Comparison of ENCODE assay signal across 8 cellular contexts in the genomic region with DNA sequence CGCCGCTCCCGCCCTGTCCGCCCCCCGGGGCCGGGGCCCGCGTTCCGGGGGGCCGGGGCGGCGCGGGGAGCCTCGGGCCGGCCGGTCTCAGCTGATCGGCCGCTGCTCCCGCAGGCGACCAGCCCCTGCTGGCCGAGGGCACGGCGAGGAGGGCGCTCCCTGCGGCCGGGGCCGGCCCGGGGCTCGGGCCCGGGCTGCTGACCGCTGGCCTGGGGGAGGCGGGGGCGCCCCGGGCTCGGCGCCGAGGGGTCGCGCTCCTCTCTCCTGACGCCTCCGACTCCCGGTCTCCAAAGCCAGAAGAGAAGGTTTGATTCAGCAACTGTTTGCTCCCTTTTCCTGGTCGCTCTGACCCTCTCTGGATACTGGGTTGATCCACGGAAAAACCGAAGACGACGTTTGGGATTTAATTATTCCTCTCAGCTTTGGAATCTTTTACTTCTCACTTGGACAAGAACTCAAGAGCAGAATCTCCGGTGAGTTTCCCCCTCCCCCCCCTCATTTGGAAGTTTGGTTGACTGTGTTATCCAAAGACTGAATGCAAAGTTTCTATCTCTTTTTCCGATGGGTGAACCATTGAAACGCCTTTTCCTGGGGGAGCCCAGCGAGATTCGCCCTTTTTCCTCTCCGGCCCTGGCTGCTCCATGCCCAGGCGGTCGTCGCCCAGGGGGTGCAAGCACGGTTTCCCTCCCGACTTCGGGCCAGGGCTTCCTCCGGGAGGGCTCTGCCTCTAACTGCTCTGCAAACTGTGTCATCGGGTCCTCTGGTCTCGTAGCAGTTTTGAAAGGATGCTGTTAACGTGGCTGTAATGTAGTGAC. TPM values are rescaled to one million over a fixed set of nuclear protein-coding genes. Genes with fewer than 3 reads are reported as not detected.
DNase-seq lines count a peak whose midpoint lies in the region; ATAC-seq and TF ChIP-seq lines count a peak whose summit lies in the region.

No MANE protein-coding gene starts in this region.

- CTCF ChIA-PET in CD4-positive, alpha-beta memory T cell (lab: Charles Lee; ENCODE audit: partially characterized antibody): interaction anchor here (1.0 to 1.4 kb wide), 2 partner anchors 37 to 120 kb away, joined by 3 to 6 read pairs; no protein-coding TSS in a partner anchor

- H3K4me3 ChIP-seq in CD4-positive, alpha-beta memory T cell (ENCODE audit: low read length in 2 of 2): peak overlapping the region; percentile 60 to 97
- H3K4me3 ChIP-seq in WI38 (ENCODE audit: low read depth, low read length): peak overlapping the region; percentile 88
- H3K4me3 ChIP-seq in effector memory CD4-positive, alpha-beta T cell (ENCODE audit: insufficient read depth, low read depth, low read length, poor library complexity, severe bottlenecking): peak overlapping the region; percentile 90
- peak overlapping the region; percentile 87 to 91 for H3K4me3 ChIP-seq in testis

- peak overlapping the region; percentile 63 for H3K27ac ChIP-seq in CD4-positive, alpha-beta memory T cell (ENCODE audit: low read depth, low read length)
- peak overlapping the region; percentile 77 for H3K27ac ChIP-seq in effector memory CD4-positive, alpha-beta T cell (ENCODE audit: insufficient read depth, low read length, poor library complexity, severe bottlenecking)
- peak overlapping the region; percentile 99 to 100 for H3K27ac ChIP-seq in testis

- peak in 4 of 5 donors; percentile 23 to 49 (median 28) for DNase-seq in CD4-positive, alpha-beta memory T cell
- DNase-seq in GM19238 (ENCODE audit: insufficient read length, low spot score): peak; percentile 32
- DNase-seq in effector memory CD4-positive, alpha-beta T cell: no peak
- DNase-seq in mesothelial cell of epicardium (ENCODE audit: low spot score in 2 of 2, unreplicated experiment in 2 of 2): peak in 1 of 2 experiments; percentile 43
- DNase-seq in testis: peak; percentile 59
- no peak for DNase-seq in SIG-M5 treated with dmso at 0.1 percent for 504 hours (lab: John Stamatoyannopoulos, UW; ENCODE audit: unreplicated experiment)

- no peaks in the 10 kb centered on the region for H3K27me3 Mint-ChIP-seq in CD4-positive, alpha-beta memory T cell
- H3K27me3 Mint-ChIP-seq in mesothelial cell of epicardium (ENCODE audit: low read depth): no peaks in the 10 kb centered on the region

- H3K9me3 ChIP-seq in CD4-positive, alpha-beta memory T cell (ENCODE audit: control insufficient read depth in 1 of 2, low read length in 2 of 2): no peaks in the 10 kb centered on the region
- no peaks in the 10 kb centered on the region for H3K9me3 ChIP-seq in effector memory CD4-positive, alpha-beta T cell (ENCODE audit: control insufficient read depth, low read length)
- H3K9me3 ChIP-seq in testis: no peaks in the 10 kb centered on the region

- ATAC-seq in HG03520 (IDR thresholded peaks at IDR 0.05; ENCODE audit: unreplicated experiment): peak; percentile 13

- peaks cover 13 to 40% (median 27%) of the 10 kb centered on the region in 4 donors for H3K4me1 Mint-ChIP-seq in CD4-positive, alpha-beta memory T cell
- peaks cover 43% of the 10 kb centered on the region for H3K4me1 Mint-ChIP-seq in mesothelial cell of epicardium

- no peaks in the 10 kb centered on the region for H3K9me3 Mint-ChIP-seq in CD4-positive, alpha-beta memory T cell
- H3K9me3 Mint-ChIP-seq in mesothelial cell of epicardium: no peaks in the 10 kb centered on the region

- intact Hi-C loops in CD4-positive, alpha-beta memory T cell (cut with micrococcal nuclease): loop anchor here (1.0 to 5.0 kb wide), 4 partner anchors 38 to 162 kb away; partner anchors contain the start of gene PC
- intact Hi-C loops in testis (cut with DNase I; ENCODE audit: low total_unique reads): no loop called here

- POLR2A ChIA-PET in CD4-positive, alpha-beta memory T cell (lab: Charles Lee; ENCODE audit: partially characterized antibody): interaction anchor here (0.6 to 2.7 kb wide), 13 partner anchors 8 to 1986 kb away, joined by 3 to 22 read pairs (median 3); partner anchors contain the start of genes PC, POLD4 and SYVN1

- H3K36me3 ChIP-seq in CD4-positive, alpha-beta memory T cell (ENCODE audit: insufficient read depth, low read length): no peaks in the 10 kb centered on the region
- no peaks in the 10 kb centered on the region for H3K36me3 ChIP-seq in effector memory CD4-positive, alpha-beta T cell (ENCODE audit: control insufficient read depth, insufficient read depth, low read length)
- no peaks in the 10 kb centered on the region for H3K36me3 ChIP-seq in testis (ENCODE audit: low read depth, missing control alignments)

- peak overlapping the region; percentile 94 to 99 (median 97) for H3K4me3 Mint-ChIP-seq in CD4-positive, alpha-beta memory T cell
- peak overlapping the region; percentile 99 for H3K4me3 Mint-ChIP-seq in mesothelial cell of epicardium

- WGBS in testis, 2 donors: 0 to 1% methylated on average over 21 to 55 of the region's 63 CpGs

- TF ChIP-seq CTCF in WI38 (IDR thresholded peaks at IDR 0.05; ENCODE audit: low read depth, low read length) (no peak), mesothelial cell of epicardium (IDR thresholded peaks at IDR 0.05; ENCODE audit: unreplicated experiment) (no peak), testis (IDR thresholded peaks at IDR 0.05) (no peak)

- peaks cover 35% of the 10 kb centered on the region for H3K4me1 ChIP-seq in CD4-positive, alpha-beta memory T cell (ENCODE audit: insufficient read depth, low read length)
- H3K4me1 ChIP-seq in effector memory CD4-positive, alpha-beta T cell (ENCODE audit: control insufficient read depth, insufficient read depth, low read length, poor library complexity, severe bottlenecking): peaks cover 6% of the 10 kb centered on the region
- H3K4me1 ChIP-seq in testis: peaks cover 25% of the 10 kb centered on the region

- H3K27ac Mint-ChIP-seq in CD4-positive, alpha-beta memory T cell: peak overlapping the region; percentile 88 to 98 (median 96)
- peak overlapping the region; percentile 99 for H3K27ac Mint-ChIP-seq in mesothelial cell of epicardium

- peaks cover 0 to 26% of the 10 kb centered on the region in 2 donors for H3K36me3 Mint-ChIP-seq in CD4-positive, alpha-beta memory T cell
- H3K36me3 Mint-ChIP-seq in mesothelial cell of epicardium: no peaks in the 10 kb centered on the region

- H3K27me3 ChIP-seq in CD4-positive, alpha-beta memory T cell (ENCODE audit: insufficient read depth, low read length): no peaks in the 10 kb centered on the region
- H3K27me3 ChIP-seq in effector memory CD4-positive, alpha-beta T cell (replicated peaks; ENCODE audit: control insufficient read depth, insufficient read depth, low read length, poor library complexity, severe bottlenecking): no peaks in the 10 kb centered on the region
- no peaks in the 10 kb centered on the region for H3K27me3 ChIP-seq in testis

- TF ChIP-seq POLR2A in testis (IDR thresholded peaks at IDR 0.05): no peak

RNA-seq across cellular contexts. Expression of gene KDM2A, which starts 0.7 kb away (rescaled TPM):
- 100 to 1,000 TPM; 193 to 200 TPM for total RNA-seq in CD4-positive, alpha-beta memory T cell
- 10 to 100 TPM; 14.0 to 17.3 TPM for polyA plus RNA-seq in CD4-positive, alpha-beta memory T cell
- 135 to 142 TPM (median 138 TPM) in 3 replicates for total RNA-seq in mesothelial cell of epicardium
- 100 to 1,000 TPM; 142 to 169 TPM for total RNA-seq in testis
- polyA plus RNA-seq in testis (ENCODE audit: insufficient read depth, low read depth, low replicate concordance): 106 TPM

Comparison
In these comparisons a context has a peak if more than half of its experiments do, and no peak if none do; other contexts are left out.
1. DNase-seq: peak in CD4-positive, alpha-beta memory T cell (4 of 5), GM19238 (single experiment) and testis (single experiment); none in effector memory CD4-positive, alpha-beta T cell (0 of 3) and SIG-M5 treated with dmso at 0.1 percent for 504 hours (single experiment).
2. Peak in every context shown above with its lines, with median percentiles within 50 percentile points of each other: H3K27ac ChIP-seq and H3K4me3 ChIP-seq.